ENCODE assay signal across 1 cellular context in the genomic region with DNA sequence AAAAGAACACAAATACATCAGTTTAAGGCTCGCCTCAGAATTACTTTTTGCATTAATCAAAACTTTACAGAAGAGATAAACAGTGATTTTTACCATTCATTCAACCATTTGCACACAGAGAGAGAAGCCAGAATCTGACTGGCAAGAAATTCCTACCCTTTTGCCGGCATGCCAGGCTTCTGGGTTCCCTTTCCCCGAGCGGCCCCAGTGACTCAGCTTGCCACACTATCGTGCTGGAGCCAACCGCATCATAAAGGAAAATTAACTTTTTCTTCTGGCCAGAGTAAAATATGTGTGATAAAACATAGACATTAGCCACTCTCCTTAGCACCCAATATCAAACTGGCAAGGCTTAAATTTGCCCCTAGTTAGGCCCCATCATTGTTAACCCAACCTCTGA.
TF ChIP-seq lines count a peak whose summit lies in the region.

No MANE protein-coding gene starts in this region.

TF ChIP-seq in GM23338, 12 proteins besides CTCF, POLR2A, EP300 and RAD21 (continued from another document):
- TF ChIP-seq, protein P1, sequence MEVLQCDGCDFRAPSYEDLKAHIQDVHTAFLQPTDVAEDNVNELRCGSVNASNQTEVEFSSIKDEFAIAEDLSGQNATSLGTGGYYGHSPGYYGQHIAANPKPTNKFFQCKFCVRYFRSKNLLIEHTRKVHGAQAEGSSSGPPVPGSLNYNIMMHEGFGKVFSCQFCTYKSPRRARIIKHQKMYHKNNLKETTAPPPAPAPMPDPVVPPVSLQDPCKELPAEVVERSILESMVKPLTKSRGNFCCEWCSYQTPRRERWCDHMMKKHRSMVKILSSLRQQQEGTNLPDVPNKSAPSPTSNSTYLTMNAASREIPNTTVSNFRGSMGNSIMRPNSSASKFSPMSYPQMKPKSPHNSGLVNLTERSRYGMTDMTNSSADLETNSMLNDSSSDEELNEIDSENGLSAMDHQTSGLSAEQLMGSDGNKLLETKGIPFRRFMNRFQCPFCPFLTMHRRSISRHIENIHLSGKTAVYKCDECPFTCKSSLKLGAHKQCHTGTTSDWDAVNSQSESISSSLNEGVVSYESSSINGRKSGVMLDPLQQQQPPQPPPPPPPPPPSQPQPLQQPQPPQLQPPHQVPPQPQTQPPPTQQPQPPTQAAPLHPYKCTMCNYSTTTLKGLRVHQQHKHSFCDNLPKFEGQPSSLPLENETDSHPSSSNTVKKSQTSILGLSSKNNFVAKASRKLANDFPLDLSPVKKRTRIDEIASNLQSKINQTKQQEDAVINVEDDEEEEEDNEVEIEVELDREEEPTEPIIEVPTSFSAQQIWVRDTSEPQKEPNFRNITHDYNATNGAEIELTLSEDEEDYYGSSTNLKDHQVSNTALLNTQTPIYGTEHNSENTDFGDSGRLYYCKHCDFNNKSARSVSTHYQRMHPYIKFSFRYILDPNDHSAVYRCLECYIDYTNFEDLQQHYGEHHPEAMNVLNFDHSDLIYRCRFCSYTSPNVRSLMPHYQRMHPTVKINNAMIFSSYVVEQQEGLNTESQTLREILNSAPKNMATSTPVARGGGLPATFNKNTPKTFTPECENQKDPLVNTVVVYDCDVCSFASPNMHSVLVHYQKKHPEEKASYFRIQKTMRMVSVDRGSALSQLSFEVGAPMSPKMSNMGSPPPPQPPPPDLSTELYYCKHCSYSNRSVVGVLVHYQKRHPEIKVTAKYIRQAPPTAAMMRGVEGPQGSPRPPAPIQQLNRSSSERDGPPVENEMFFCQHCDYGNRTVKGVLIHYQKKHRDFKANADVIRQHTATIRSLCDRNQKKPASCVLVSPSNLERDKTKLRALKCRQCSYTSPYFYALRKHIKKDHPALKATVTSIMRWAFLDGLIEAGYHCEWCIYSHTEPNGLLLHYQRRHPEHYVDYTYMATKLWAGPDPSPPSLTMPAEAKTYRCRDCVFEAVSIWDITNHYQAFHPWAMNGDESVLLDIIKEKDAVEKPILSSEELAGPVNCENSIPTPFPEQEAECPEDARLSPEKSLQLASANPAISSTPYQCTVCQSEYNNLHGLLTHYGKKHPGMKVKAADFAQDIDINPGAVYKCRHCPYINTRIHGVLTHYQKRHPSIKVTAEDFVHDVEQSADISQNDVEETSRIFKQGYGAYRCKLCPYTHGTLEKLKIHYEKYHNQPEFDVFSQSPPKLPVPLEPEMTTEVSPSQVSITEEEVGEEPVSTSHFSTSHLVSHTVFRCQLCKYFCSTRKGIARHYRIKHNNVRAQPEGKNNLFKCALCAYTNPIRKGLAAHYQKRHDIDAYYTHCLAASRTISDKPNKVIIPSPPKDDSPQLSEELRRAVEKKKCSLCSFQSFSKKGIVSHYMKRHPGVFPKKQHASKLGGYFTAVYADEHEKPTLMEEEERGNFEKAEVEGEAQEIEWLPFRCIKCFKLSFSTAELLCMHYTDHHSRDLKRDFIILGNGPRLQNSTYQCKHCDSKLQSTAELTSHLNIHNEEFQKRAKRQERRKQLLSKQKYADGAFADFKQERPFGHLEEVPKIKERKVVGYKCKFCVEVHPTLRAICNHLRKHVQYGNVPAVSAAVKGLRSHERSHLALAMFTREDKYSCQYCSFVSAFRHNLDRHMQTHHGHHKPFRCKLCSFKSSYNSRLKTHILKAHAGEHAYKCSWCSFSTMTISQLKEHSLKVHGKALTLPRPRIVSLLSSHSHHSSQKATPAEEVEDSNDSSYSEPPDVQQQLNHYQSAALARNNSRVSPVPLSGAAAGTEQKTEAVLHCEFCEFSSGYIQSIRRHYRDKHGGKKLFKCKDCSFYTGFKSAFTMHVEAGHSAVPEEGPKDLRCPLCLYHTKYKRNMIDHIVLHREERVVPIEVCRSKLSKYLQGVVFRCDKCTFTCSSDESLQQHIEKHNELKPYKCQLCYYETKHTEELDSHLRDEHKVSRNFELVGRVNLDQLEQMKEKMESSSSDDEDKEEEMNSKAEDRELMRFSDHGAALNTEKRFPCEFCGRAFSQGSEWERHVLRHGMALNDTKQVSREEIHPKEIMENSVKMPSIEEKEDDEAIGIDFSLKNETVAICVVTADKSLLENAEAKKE (CRISPR knock-in tag; IDR thresholded peaks at IDR 0.05), result no peak
- TF ChIP-seq, protein P2, sequence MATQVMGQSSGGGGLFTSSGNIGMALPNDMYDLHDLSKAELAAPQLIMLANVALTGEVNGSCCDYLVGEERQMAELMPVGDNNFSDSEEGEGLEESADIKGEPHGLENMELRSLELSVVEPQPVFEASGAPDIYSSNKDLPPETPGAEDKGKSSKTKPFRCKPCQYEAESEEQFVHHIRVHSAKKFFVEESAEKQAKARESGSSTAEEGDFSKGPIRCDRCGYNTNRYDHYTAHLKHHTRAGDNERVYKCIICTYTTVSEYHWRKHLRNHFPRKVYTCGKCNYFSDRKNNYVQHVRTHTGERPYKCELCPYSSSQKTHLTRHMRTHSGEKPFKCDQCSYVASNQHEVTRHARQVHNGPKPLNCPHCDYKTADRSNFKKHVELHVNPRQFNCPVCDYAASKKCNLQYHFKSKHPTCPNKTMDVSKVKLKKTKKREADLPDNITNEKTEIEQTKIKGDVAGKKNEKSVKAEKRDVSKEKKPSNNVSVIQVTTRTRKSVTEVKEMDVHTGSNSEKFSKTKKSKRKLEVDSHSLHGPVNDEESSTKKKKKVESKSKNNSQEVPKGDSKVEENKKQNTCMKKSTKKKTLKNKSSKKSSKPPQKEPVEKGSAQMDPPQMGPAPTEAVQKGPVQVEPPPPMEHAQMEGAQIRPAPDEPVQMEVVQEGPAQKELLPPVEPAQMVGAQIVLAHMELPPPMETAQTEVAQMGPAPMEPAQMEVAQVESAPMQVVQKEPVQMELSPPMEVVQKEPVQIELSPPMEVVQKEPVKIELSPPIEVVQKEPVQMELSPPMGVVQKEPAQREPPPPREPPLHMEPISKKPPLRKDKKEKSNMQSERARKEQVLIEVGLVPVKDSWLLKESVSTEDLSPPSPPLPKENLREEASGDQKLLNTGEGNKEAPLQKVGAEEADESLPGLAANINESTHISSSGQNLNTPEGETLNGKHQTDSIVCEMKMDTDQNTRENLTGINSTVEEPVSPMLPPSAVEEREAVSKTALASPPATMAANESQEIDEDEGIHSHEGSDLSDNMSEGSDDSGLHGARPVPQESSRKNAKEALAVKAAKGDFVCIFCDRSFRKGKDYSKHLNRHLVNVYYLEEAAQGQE (IDR thresholded peaks at IDR 0.05; ENCODE audit: unreplicated experiment), result no peak
- no peak for TF ChIP-seq NANOG (IDR thresholded peaks at IDR 0.05; ENCODE audit: borderline replicate concordance)
